In the genomic region with DNA sequence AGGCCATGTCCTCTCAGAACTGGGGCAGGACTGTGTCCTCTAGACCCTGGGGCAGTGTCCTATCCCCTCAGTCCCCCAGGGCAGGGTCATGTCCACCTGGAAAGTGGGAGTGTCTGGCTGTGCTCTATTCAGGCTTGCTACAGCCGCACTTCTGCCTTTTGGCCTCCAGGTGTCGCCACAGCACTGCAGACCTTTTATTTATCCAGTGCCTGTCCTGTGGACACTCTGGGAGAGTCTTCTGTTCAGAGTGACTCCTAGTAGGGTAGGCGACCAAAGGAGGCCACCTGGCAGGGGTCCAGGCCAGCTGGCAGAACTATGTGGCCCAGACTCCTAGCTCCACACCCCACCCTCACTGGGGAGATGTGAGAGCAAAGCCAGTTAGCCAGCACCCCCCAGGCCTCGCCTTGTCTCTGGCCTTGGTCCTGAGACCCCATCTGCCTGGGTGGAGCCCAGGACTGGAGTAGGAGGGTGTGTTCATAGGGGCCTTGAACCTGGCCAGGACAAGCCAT, we compare ENCODE assay signal across 9 cellular contexts. TPM values are rescaled to one million over a fixed set of nuclear protein-coding genes. Genes with fewer than 3 reads are reported as not detected.
A peak's percentile ranks its signal among the peaks of the same experiment; 100 is the strongest.
DNase-seq lines count a peak whose midpoint lies in the region; ATAC-seq and TF ChIP-seq lines count a peak whose summit lies in the region.
"Had no signal": no experiment of that assay in that cellular context is flagged by ENCODE, and none has a peak within 500 bp of the region (broad histone marks: within the 10 kb centered on the region; RNA-seq: fewer than 3 reads in every experiment).

No MANE protein-coding gene starts in this region.

- peaks cover 0 to 8% (median 3%) of the 10 kb centered on the region in 4 donors for H3K4me1 ChIP-seq in right lobe of liver

- TF ChIP-seq CTCF in chondrocyte (IDR thresholded peaks at IDR 0.05): peak; percentile 98
- TF ChIP-seq CTCF in right lobe of liver (IDR thresholded peaks at IDR 0.05): peak; percentile 97 to 98 (median 98)

- no peaks in the 10 kb centered on the region for H3K36me3 ChIP-seq in right lobe of liver

- H3K4me1 Mint-ChIP-seq in chondrocyte (ENCODE audit: low read depth): peaks cover 10% of the 10 kb centered on the region

- TF ChIP-seq POLR2A in right lobe of liver (IDR thresholded peaks at IDR 0.05): no peak

- WGBS in right lobe of liver (ENCODE audit: insufficient coverage, low coverage, low lambda C conversion rate, missing lambda C conversion rate): 0% methylated on average over 1 of the region's 4 CpGs

- H3K27me3 ChIP-seq in right lobe of liver: no peaks in the 10 kb centered on the region

- ATAC-seq in right lobe of liver (peak; percentile 83 to 88 (median 88)), GM18861 (IDR thresholded peaks at IDR 0.05; ENCODE audit: unreplicated experiment) (no peak)

- H3K9me3 Mint-ChIP-seq in chondrocyte (ENCODE audit: low read depth): no peaks in the 10 kb centered on the region

- no peak overlapping the region for H3K4me3 Mint-ChIP-seq in chondrocyte (ENCODE audit: unreplicated experiment)

- no peak overlapping the region for H3K27ac ChIP-seq in right lobe of liver
- H3K27ac ChIP-seq: SK-N-MC had no signal

- no peak overlapping the region for H3K4me3 ChIP-seq in right lobe of liver
- H3K4me3 ChIP-seq: SK-N-MC had no signal

- no peaks in the 10 kb centered on the region for H3K9me3 ChIP-seq in right lobe of liver

- H3K27me3 Mint-ChIP-seq in chondrocyte (ENCODE audit: low read depth): peaks cover 10% of the 10 kb centered on the region

- H3K36me3 Mint-ChIP-seq in chondrocyte (ENCODE audit: low read depth): no peaks in the 10 kb centered on the region

- H3K27ac Mint-ChIP-seq in chondrocyte (ENCODE audit: unreplicated experiment): no peak overlapping the region

- intact Hi-C loops in right lobe of liver (cut with DNase I): loop anchor here in 1 of 2 donors (5.0 kb wide), 1 partner anchor 197 kb away; no protein-coding TSS in a partner anchor

- DNase-seq in CD1c-positive myeloid dendritic cell (ENCODE audit: extremely low spot score) (peak; percentile 81), H4 (ENCODE audit: low spot score) (peak; percentile 53), NCI-H2196 treated with DMSO at 0.1 percent for 48 hours (lab: John Stamatoyannopoulos, UW; ENCODE audit: unreplicated experiment) (peak; percentile 27), chondrocyte (ENCODE audit: low spot score) (peak; percentile 83), right lobe of liver (peak; percentile 65 to 80 (median 79))
- DNase-seq in activated CD4-positive, alpha-beta T cell treated with anti-CD3 and anti-CD28 coated beads for 1 hour: peak; percentile 51
- peak in 2 of 3 donors; percentile 51 to 52 for DNase-seq in stimulated activated CD4-positive, alpha-beta T cell treated with anti-CD3 and anti-CD28 coated beads, TNF-alpha, amount 100 ng/mL, for 48 hours (ENCODE audit: low read depth in 3 of 3)

RNA-seq across cellular contexts. Expression of a gene that starts 3.9 kb away (rescaled TPM):
- not detected in 2 replicates for total RNA-seq in H4 (2014; rRNA removed; shearing (Covaris generic))
- total RNA-seq in chondrocyte (0.25 TPM in 1 of 3 replicates, not detected in the others), right lobe of liver (under 1 TPM; 0.21 to 0.79 (median 0.34) TPM)

RNA-seq across cellular contexts. Expression of a gene that starts 11.6 kb away (rescaled TPM):
- total RNA-seq in H4 (2014; rRNA removed; shearing (Covaris generic)): 0.25 and 0.39 TPM in 2 replicates
- total RNA-seq in chondrocyte (1.4 to 5.2 TPM (median 3.6 TPM) in 3 replicates), right lobe of liver (10 to 100 TPM; 12.3 to 19.1 (median 15.9) TPM)

RNA-seq across cellular contexts. Expression of a gene that starts 12.6 kb away (rescaled TPM):
- total RNA-seq in H4 (2014; rRNA removed; shearing (Covaris generic)): not detected in 2 replicates
- total RNA-seq in chondrocyte (not detected in 3 replicates), right lobe of liver (under 1 TPM in 4 of 6 experiments, not detected in 2; 0.07 to 0.42 (median 0.13) TPM)

Comparison
In these comparisons a context has a peak if more than half of its experiments do, and no peak if none do; other contexts are left out.
1. DNase-seq: peak in every context shown above with its lines; median percentile 83 in chondrocyte; 81 in CD1c-positive myeloid dendritic cell; 79 in right lobe of liver; 53 in H4; 52 in stimulated activated CD4-positive, alpha-beta T cell treated with anti-CD3 and anti-CD28 coated beads, TNF-alpha, amount 100 ng/mL, for 48 hours; 51 in activated CD4-positive, alpha-beta T cell treated with anti-CD3 and anti-CD28 coated beads for 1 hour; 27 in NCI-H2196 treated with DMSO at 0.1 percent for 48 hours.